In the genomic region with DNA sequence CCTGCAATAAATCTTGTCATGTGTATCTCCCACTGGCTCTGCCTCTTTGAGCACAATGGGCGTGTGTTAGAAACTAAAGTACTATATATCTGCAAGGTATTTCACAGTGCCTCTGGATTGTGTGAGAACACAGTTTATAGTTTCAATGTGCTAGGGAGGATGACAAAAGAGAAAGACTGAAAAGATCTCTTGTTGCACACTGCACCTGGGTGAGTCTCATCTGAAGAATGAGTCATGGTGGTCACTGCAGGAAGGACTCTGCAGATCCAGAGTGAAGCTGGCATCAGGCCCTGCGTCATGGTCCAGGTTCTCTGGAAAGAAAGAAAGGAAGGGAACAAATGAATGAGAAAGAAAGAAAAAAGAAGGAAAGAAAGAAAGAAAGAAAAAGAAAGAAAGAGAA, we compare ENCODE assay signal across 21 cellular contexts. TPM values are rescaled to one million over a fixed set of nuclear protein-coding genes. Genes with fewer than 3 reads are reported as not detected.
DNase-seq lines count a peak whose midpoint lies in the region; ATAC-seq, FAIRE-seq and TF ChIP-seq lines count a peak whose summit lies in the region.
"Had no signal": no experiment of that assay in that cellular context is flagged by ENCODE, and none has a peak within 500 bp of the region (broad histone marks: within the 10 kb centered on the region; RNA-seq: fewer than 3 reads in every experiment).

No MANE protein-coding gene starts in this region.

- peak; percentile 63 for ATAC-seq in GM12878
- peak; percentile 49 for ATAC-seq in left colon
- ATAC-seq: left lung had no signal

- no peak overlapping the region for H3K27ac ChIP-seq in GM12878 (ENCODE audit: control insufficient read depth, insufficient read depth)
- no peak overlapping the region for H3K27ac ChIP-seq in CD4-positive, alpha-beta memory T cell (ENCODE audit: low read depth, low read length)
- H3K27ac ChIP-seq: BLaER1, left lung, thoracic aorta had no signal

- H3K79me2 ChIP-seq in GM12878 (ENCODE audit: control insufficient read depth, insufficient read depth, low read length), result no peaks in the 10 kb centered on the region

- no peaks in the 10 kb centered on the region for H3K36me3 Mint-ChIP-seq in activated CD4-positive, alpha-beta memory T cell treated with anti-CD3 and anti-CD28 coated beads for 36 hours
- H3K36me3 Mint-ChIP-seq in activated CD4-positive, alpha-beta memory T cell treated with anti-CD3 and anti-CD28 coated beads, Interleukin-2, amount 10 ng/mL, durations not matched to agents 7 days and 5 days (ENCODE audit: low read depth), result no peaks in the 10 kb centered on the region
- no peaks in the 10 kb centered on the region for H3K36me3 Mint-ChIP-seq in CD4-positive, alpha-beta memory T cell

- H3K36me3 ChIP-seq in GM12878 (ENCODE audit: control insufficient read depth in 2 of 2, insufficient read depth in 2 of 2, low read length in 1 of 2), result no peaks in the 10 kb centered on the region
- no peaks in the 10 kb centered on the region for H3K36me3 ChIP-seq in CD4-positive, alpha-beta memory T cell (ENCODE audit: insufficient read depth, low read length)
- H3K36me3 ChIP-seq: BLaER1, left lung, thoracic aorta had no signal

- no peaks in the 10 kb centered on the region for H3K9me3 Mint-ChIP-seq in activated CD4-positive, alpha-beta memory T cell treated with anti-CD3 and anti-CD28 coated beads for 36 hours
- H3K9me3 Mint-ChIP-seq in activated CD4-positive, alpha-beta memory T cell treated with anti-CD3 and anti-CD28 coated beads, Interleukin-2, amount 10 ng/mL, durations not matched to agents 7 days and 5 days, result no peaks in the 10 kb centered on the region
- H3K9me3 Mint-ChIP-seq in CD4-positive, alpha-beta memory T cell, result peaks cover 0 to 1% (median 0%) of the 10 kb centered on the region in 8 donors
- H3K9me3 Mint-ChIP-seq: activated naive CD4-positive, alpha-beta T cell treated with anti-CD3 and anti-CD28 coated beads for 36 hours had no signal

- no peak for FAIRE-seq in GM12878 (lab: Jason Lieb, UNC)
- FAIRE-seq: A204.1 had no signal

- H3K27me3 ChIP-seq in GM12878 (replicated peaks in 1 of 2; ENCODE audit: control insufficient read depth in 2 of 2, insufficient read depth in 2 of 2, low read length in 1 of 2), result no peaks in the 10 kb centered on the region; a peak in 1 of 4 replicates
- no peaks in the 10 kb centered on the region for H3K27me3 ChIP-seq in CD4-positive, alpha-beta memory T cell (ENCODE audit: insufficient read depth, low read length)
- H3K27me3 ChIP-seq: BLaER1 had no signal

- H3K9me3 ChIP-seq in GM12878 (replicated peaks; ENCODE audit: control insufficient read depth, insufficient read depth, low read length), result no peaks in the 10 kb centered on the region; the same call in 2 of the 3 replicates
- H3K9me3 ChIP-seq in CD4-positive, alpha-beta memory T cell (ENCODE audit: control insufficient read depth in 1 of 2, low read length in 2 of 2), result no peaks in the 10 kb centered on the region
- H3K9me3 ChIP-seq: BLaER1, left lung, SK-N-SH, thoracic aorta had no signal

- no peak overlapping the region for H2AFZ ChIP-seq in GM12878 (ENCODE audit: control insufficient read depth, low read depth, low read length)

- no peaks in the 10 kb centered on the region for H3K4me1 ChIP-seq in GM12878 (ENCODE audit: control insufficient read depth, insufficient read depth, low read length)
- no peaks in the 10 kb centered on the region for H3K4me1 ChIP-seq in CD4-positive, alpha-beta memory T cell (ENCODE audit: insufficient read depth, low read length)
- H3K4me1 ChIP-seq: BLaER1, left lung had no signal

- no peak overlapping the region for H3K4me3 ChIP-seq in GM12878
- no peak overlapping the region for H3K4me3 ChIP-seq in CD4-positive, alpha-beta memory T cell (ENCODE audit: low read length in 2 of 2)
- H3K4me3 ChIP-seq: BLaER1, left lung, thoracic aorta had no signal

- TF ChIP-seq POLR2A in GM12878 (IDR thresholded peaks at IDR 0.05; ENCODE audit: low read depth, low read length), result no peak

- TF ChIP-seq RAD21 in GM12878 (IDR thresholded peaks at IDR 0.05; ENCODE audit: insufficient read depth, low read depth, low read length), result no peak

- H3K4me1 Mint-ChIP-seq in activated CD4-positive, alpha-beta memory T cell treated with anti-CD3 and anti-CD28 coated beads for 36 hours (ENCODE audit: low read depth), result peaks cover 11% of the 10 kb centered on the region
- H3K4me1 Mint-ChIP-seq in activated CD4-positive, alpha-beta memory T cell treated with anti-CD3 and anti-CD28 coated beads, Interleukin-2, amount 10 ng/mL, durations not matched to agents 7 days and 5 days, result peaks cover 4% of the 10 kb centered on the region
- no peaks in the 10 kb centered on the region for H3K4me1 Mint-ChIP-seq in CD4-positive, alpha-beta memory T cell

- H3K27me3 Mint-ChIP-seq in activated CD4-positive, alpha-beta memory T cell treated with anti-CD3 and anti-CD28 coated beads for 36 hours, result peaks cover 13% of the 10 kb centered on the region
- peaks cover 5% of the 10 kb centered on the region for H3K27me3 Mint-ChIP-seq in activated CD4-positive, alpha-beta memory T cell treated with anti-CD3 and anti-CD28 coated beads, Interleukin-2, amount 10 ng/mL, durations not matched to agents 7 days and 5 days
- H3K27me3 Mint-ChIP-seq in CD4-positive, alpha-beta memory T cell, result peaks cover 8 to 17% of the 10 kb centered on the region in 2 donors

- H3K4me3 Mint-ChIP-seq in activated CD4-positive, alpha-beta memory T cell treated with anti-CD3 and anti-CD28 coated beads for 36 hours, result no peak overlapping the region
- H3K4me3 Mint-ChIP-seq in activated CD4-positive, alpha-beta memory T cell treated with anti-CD3 and anti-CD28 coated beads, Interleukin-2, amount 10 ng/mL, durations not matched to agents 7 days and 5 days, result no peak overlapping the region
- no peak overlapping the region for H3K4me3 Mint-ChIP-seq in CD4-positive, alpha-beta memory T cell
- H3K4me3 Mint-ChIP-seq: activated naive CD4-positive, alpha-beta T cell treated with anti-CD3 and anti-CD28 coated beads for 36 hours had no signal

- RAD21 ChIA-PET in GM12878 (lab: Charles Lee; ENCODE audit: unreplicated experiment), result no interaction called here

- no TSS peak for BruUV-seq in GM12878 (replicated peaks; lab: Mats Ljungman, UMichigan)

- WGBS in GM12878 (ENCODE audit: insufficient coverage, insufficient replicate concordance, low lambda C conversion rate, missing lambda C conversion rate), result 42% methylated on average over 2 of the region's 2 CpGs

- CTCF ChIA-PET in activated CD4-positive, alpha-beta memory T cell treated with anti-CD3 and anti-CD28 coated beads for 36 hours (lab: Charles Lee), result no interaction called here
- CTCF ChIA-PET in activated CD4-positive, alpha-beta memory T cell treated with anti-CD3 and anti-CD28 coated beads, Interleukin-2, amount 10 ng/mL, durations not matched to agents 7 days and 5 days (lab: Charles Lee), result no interaction called here
- CTCF ChIA-PET in GM12878 (lab: Yijun Ruan, JAX), result no interaction called here
- CTCF ChIA-PET in CD4-positive, alpha-beta memory T cell (lab: Charles Lee; ENCODE audit: partially characterized antibody), result no interaction called here

- no peaks in the 10 kb centered on the region for H4K20me1 ChIP-seq in GM12878 (ENCODE audit: control insufficient read depth, insufficient read depth)
- H4K20me1 ChIP-seq: BLaER1 had no signal

- POLR2A ChIA-PET in activated CD4-positive, alpha-beta memory T cell treated with anti-CD3 and anti-CD28 coated beads for 36 hours (lab: Charles Lee), result no interaction called here
- POLR2A ChIA-PET in activated CD4-positive, alpha-beta memory T cell treated with anti-CD3 and anti-CD28 coated beads, Interleukin-2, amount 10 ng/mL, durations not matched to agents 7 days and 5 days (lab: Charles Lee), result no interaction called here
- POLR2A ChIA-PET in GM12878 (lab: Charles Lee), result no interaction called here
- POLR2A ChIA-PET in CD4-positive, alpha-beta memory T cell (lab: Charles Lee; ENCODE audit: partially characterized antibody), result no interaction called here

- peak; percentile 22 for DNase-seq in activated CD4-positive, alpha-beta memory T cell treated with anti-CD3 and anti-CD28 coated beads for 36 hours
- no peak for DNase-seq in activated CD4-positive, alpha-beta memory T cell treated with anti-CD3 and anti-CD28 coated beads, Interleukin-2, amount 10 ng/mL, durations not matched to agents 7 days and 5 days
- DNase-seq in HPDE6-E6E7 (ENCODE audit: extremely low spot score) (peak; percentile 79), GM12878 (ENCODE audit: low read depth, low spot score) (no peak), left colon (no peak), posterior vena cava (ENCODE audit: low spot score) (no peak)
- no peak for DNase-seq in CD4-positive, alpha-beta memory T cell
- DNase-seq in effector CD8-positive, alpha-beta T cell (lab: John Stamatoyannopoulos, UW), result no peak
- DNase-seq: activated naive CD4-positive, alpha-beta T cell treated with anti-CD3 and anti-CD28 coated beads for 36 hours; DMS153; foreskin melanocyte; left lung; MV-4-11; NCI-H187 treated with DMSO at 0.1 percent for 48 hours; NCI-H524; OCI-M1; SK-N-SH; stimulated activated CD4-positive, alpha-beta T cell treated with anti-CD3 and anti-CD28 coated beads, Interleukin-12 subunit alpha, Interleukin-12 subunit beta, amount 100 ng/mL, for 4 hours had no signal

- SMC1A ChIA-PET in GM12878 (lab: Charles Lee; ENCODE audit: uncharacterized antibody, unreplicated experiment), result no interaction called here

- no peak for TF ChIP-seq CTCF in GM12878 (IDR thresholded peaks at IDR 0.05 in 2 of 3, conservative IDR thresholded peaks at IDR 0.05 in 1 of 3; ENCODE audit: control insufficient read depth in 2 of 3, extremely low read depth in 1 of 3, insufficient read depth in 1 of 3, low read depth in 3 of 3, low read length in 3 of 3)

- intact Hi-C loops in activated CD4-positive, alpha-beta memory T cell treated with anti-CD3 and anti-CD28 coated beads for 36 hours (cut with micrococcal nuclease), result loop anchor here (5.0 kb wide), 1 partner anchor 282 kb away; a partner anchor contains a TSS
- intact Hi-C loops in GM12878 (cut with micrococcal nuclease; ENCODE audit: unreplicated experiment), result no loop called here
- intact Hi-C loops in left colon (cut with DNase I, micrococcal nuclease), result no loop called here
- intact Hi-C loops in CD4-positive, alpha-beta memory T cell (cut with micrococcal nuclease), result no loop called here
- intact Hi-C loops in posterior vena cava (cut with DNase I), result loop anchor here in 1 of 2 donors (5.0 kb wide), 1 partner anchor 1083 kb away; no protein-coding TSS in a partner anchor

- H3K4me2 ChIP-seq in GM12878 (ENCODE audit: control insufficient read depth, insufficient read depth), result no peak overlapping the region
- H3K4me2 ChIP-seq: BLaER1, SK-N-SH had no signal

- no peak for TF ChIP-seq EP300 in GM12878 (IDR thresholded peaks at IDR 0.05; ENCODE audit: borderline replicate concordance in 1 of 2, control insufficient read depth in 1 of 2, low read depth in 2 of 2, low read length in 2 of 2)

- H3K9ac ChIP-seq in GM12878 (ENCODE audit: control insufficient read depth, insufficient read depth, low read length), result no peak overlapping the region
- H3K9ac ChIP-seq: BLaER1, SK-N-SH had no signal

- H3K27ac Mint-ChIP-seq in activated CD4-positive, alpha-beta memory T cell treated with anti-CD3 and anti-CD28 coated beads for 36 hours, result no peak overlapping the region
- no peak overlapping the region for H3K27ac Mint-ChIP-seq in activated CD4-positive, alpha-beta memory T cell treated with anti-CD3 and anti-CD28 coated beads, Interleukin-2, amount 10 ng/mL, durations not matched to agents 7 days and 5 days
- H3K27ac Mint-ChIP-seq in CD4-positive, alpha-beta memory T cell, result no peak overlapping the region
- H3K27ac Mint-ChIP-seq: activated naive CD4-positive, alpha-beta T cell treated with anti-CD3 and anti-CD28 coated beads for 36 hours had no signal

- in situ Hi-C loops in GM12878 (cut with MboI), result no loop called here

RNA-seq across cellular contexts. Expression of a gene that starts 20.7 kb away (rescaled TPM):
- total RNA-seq in activated CD4-positive, alpha-beta memory T cell treated with anti-CD3 and anti-CD28 coated beads for 36 hours, result 1 to 10 TPM; 1.1 to 1.4 TPM
- under 1 TPM; 0.45 to 0.73 TPM for total RNA-seq in activated CD4-positive, alpha-beta memory T cell treated with anti-CD3 and anti-CD28 coated beads, Interleukin-2, amount 10 ng/mL, durations not matched to agents 7 days and 5 days
- 0.10 TPM in 1 of 2 replicates, not detected in the other for total RNA-seq in GM12878 (2013; cell fraction: nucleolus; rRNA removed)
- 0.11 and 0.22 TPM in 2 replicates for total RNA-seq in GM12878 (2014; rRNA removed)
- total RNA-seq in GM12878 (2014; rRNA removed; fragmentation: Illumina TruSeq; extraction: Trizol), result 0.05 and 0.13 TPM in 2 replicates
- total RNA-seq in GM12878 (2021), result 0.21 and 0.36 TPM in 2 replicates
- polyA plus RNA-seq in GM12878 (2011; ENCODE audit: low read depth), result not detected
- 0.19 and 0.30 TPM in 2 replicates for polyA plus RNA-seq in GM12878 (2011; rRNA removed)
- polyA plus RNA-seq in GM12878 (2011; cell fraction: cytosol; rRNA removed), result 0.05 and 0.09 TPM in 2 replicates
- polyA plus RNA-seq in GM12878 (2011; cell fraction: nucleus; rRNA removed), result not detected in 2 replicates
- 0.19 and 0.22 TPM in 2 replicates for polyA plus RNA-seq in GM12878 (2012)
- 0.10 TPM in 1 of 2 replicates, not detected in the other for polyA plus RNA-seq in GM12878 (2014; fragmentation: Illumina TruSeq; extraction: Trizol)
- under 1 TPM in 1 of 2 experiments, not detected in 1; 0.51 TPM for polyA plus RNA-seq in GM12878 (2014; fragmentation: Nextera tagmentation; extraction: Ambion mirVana)
- 0.16 and 0.19 TPM in 2 replicates for polyA plus RNA-seq in GM12878 (2014; rRNA removed)
- polyA plus RNA-seq in GM12878 (2016; fragmentation: Nextera tagmentation; extraction: Ambion mirVana), result under 1 TPM; 0.11 to 0.38 TPM
- polyA minus RNA-seq in GM12878 (2011; rRNA and poly(A)+ RNA removed), result 0.15 TPM in 1 of 2 replicates, not detected in the other
- polyA minus RNA-seq in GM12878 (2011; cell fraction: cytosol; rRNA and poly(A)+ RNA removed), result not detected in 2 replicates
- polyA minus RNA-seq in GM12878 (2011; cell fraction: nucleus; rRNA and poly(A)+ RNA removed), result not detected in 2 replicates
- total RNA-seq in left colon, result 1 to 10 TPM; 4.0 to 5.4 TPM
- not detected for total RNA-seq in CD4-positive, alpha-beta memory T cell
- polyA plus RNA-seq in CD4-positive, alpha-beta memory T cell, result not detected
- not detected for total RNA-seq in posterior vena cava

Comparison
In these comparisons a context has a peak if more than half of its experiments do, and no peak if none do; other contexts are left out.
1. DNase-seq: peak in activated CD4-positive, alpha-beta memory T cell treated with anti-CD3 and anti-CD28 coated beads for 36 hours (single experiment) and HPDE6-E6E7 (single experiment); none in activated CD4-positive, alpha-beta memory T cell treated with anti-CD3 and anti-CD28 coated beads, Interleukin-2, amount 10 ng/mL, durations not matched to agents 7 days and 5 days (single experiment), GM12878 (single experiment), left colon (0 of 2), CD4-positive, alpha-beta memory T cell (0 of 5), effector CD8-positive, alpha-beta T cell (single experiment) and posterior vena cava (single experiment).